In the genomic region with DNA sequence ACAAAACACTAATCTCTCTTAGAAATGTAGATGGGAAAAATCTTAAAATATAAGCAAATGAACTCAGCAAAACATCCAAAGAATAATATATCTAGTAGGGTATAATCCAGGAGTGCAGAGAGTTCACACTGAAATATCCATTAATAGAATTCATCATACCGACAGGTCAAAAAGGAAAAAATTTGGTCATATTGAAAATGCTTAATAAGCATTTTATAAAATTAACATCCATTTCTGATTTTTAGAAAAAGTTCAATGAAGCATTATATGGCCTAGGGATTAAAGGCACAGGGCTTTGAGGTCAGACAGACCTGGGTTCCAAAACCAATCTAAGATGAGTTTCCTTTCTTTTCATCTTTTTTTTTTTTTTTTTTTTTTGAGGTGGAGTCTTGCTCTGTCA, we compare ENCODE assay signal across 31 cellular contexts. TPM values are rescaled to one million over a fixed set of nuclear protein-coding genes. Genes with fewer than 3 reads are reported as not detected.
"Had no signal": no experiment of that assay in that cellular context is flagged by ENCODE, and none has a peak within 500 bp of the region (broad histone marks: within the 10 kb centered on the region; RNA-seq: fewer than 3 reads in every experiment).

No MANE protein-coding gene starts in this region.

- DNase-seq: activated CD4-positive, alpha-beta T cell treated with anti-CD3 and anti-CD28 coated beads, Interleukin-2, amount 10 ng/mL, durations not matched to agents 24 days and 14 days; activated CD4-positive, alpha-beta T cell treated with anti-CD3 and anti-CD28 coated beads, Interleukin-2, amount 50 U/mL, for 4 hours; activated CD8-positive, alpha-beta T cell treated with anti-CD3 and anti-CD28 coated beads for 36 hours; activated gamma-delta T cell; activated naive CD4-positive, alpha-beta T cell treated with Interleukin-2 at 50 U/mL for 16 hours; activated naive CD8-positive, alpha-beta T cell treated with anti-CD3 and anti-CD28 coated beads, Interleukin-2, amount 10 ng/mL, durations not matched to agents 7 days and 5 days; activated T-cell treated with anti-CD3 and anti-CD28 coated beads, Interleukin-2, amount 50 U/mL, for 24 hours; amygdala; Kasumi-1; MG63; NCI-H1048; NCI-H1105 treated with DMSO at 0.1 percent for 48 hours; NCI-H1436; NCI-H1694; NCI-H1930; NCI-H2081 treated with DMSO at 0.1 percent for 48 hours; NCI-H226; NCI-H446 treated with DMSO at 0.1 percent for 48 hours; NCI-H524; NCI-H69; NCI-H82; SHP77; SJCRH30 had no signal

- H3K9me3 ChIP-seq: SJCRH30 had no signal

- H3K36me3 ChIP-seq: ascending aorta, cardiac muscle cell, MG63, SJCRH30 had no signal

- ATAC-seq: activated CD8-positive, alpha-beta T cell treated with anti-CD3 and anti-CD28 coated beads for 36 hours; Panc1 had no signal

- H3K27ac ChIP-seq: ascending aorta, cardiac muscle cell, SJCRH30, SK-N-MC had no signal

- H3K4me3 ChIP-seq: ascending aorta, cardiac muscle cell, MG63, SJCRH30, SK-N-MC had no signal

- H3K4me1 ChIP-seq: ascending aorta, SJCRH30 had no signal

- FAIRE-seq: TTC549 had no signal

RNA-seq across cellular contexts. Expression of gene EPHA10, which starts 16.4 kb away (rescaled TPM):
- total RNA-seq: activated CD8-positive, alpha-beta T cell treated with anti-CD3 and anti-CD28 coated beads for 36 hours; activated naive CD8-positive, alpha-beta T cell treated with anti-CD3 and anti-CD28 coated beads, Interleukin-2, amount 10 ng/mL, durations not matched to agents 7 days and 5 days; cardiac muscle cell; RPMI7951; SJCRH30; T-helper 1 cell treated with Interleukin-12 subunit alpha and Interleukin-12 subunit beta and Interleukin-4 antibody, amounts not matched to agents 30 ng/mL and 1 ng/mL, for 36 hours; T-helper 2 cell treated with Interferon-gamma antibody and Interleukin-4, amounts not matched to agents 100 ng/mL and 5 ng/mL, for 36 hours had no signal
